ENCODE assay signal across 12 cellular contexts in genomic region chr11:122197055-122197987, GRCh38.
DNase-seq lines count a peak whose midpoint lies in the region; ATAC-seq, FAIRE-seq and TF ChIP-seq lines count a peak whose summit lies in the region.
"Had no signal": no experiment of that assay in that cellular context is flagged by ENCODE, and none has a peak within 500 bp of the region (broad histone marks: within the 10 kb centered on the region; RNA-seq: fewer than 3 reads in every experiment).

No MANE protein-coding gene starts in this region.

- ATAC-seq in stimulated activated naive CD8-positive, alpha-beta T cell treated with anti-CD3 and anti-CD28 coated beads, Interleukin-15, amount 100 ng/mL, for 72 hours = no peak
- ATAC-seq in GM18498 (IDR thresholded peaks at IDR 0.05; ENCODE audit: unreplicated experiment) = no peak
- ATAC-seq: activated CD8-positive, alpha-beta memory T cell treated with anti-CD3 and anti-CD28 coated beads, Interleukin-2, amount 10 ng/mL, durations not matched to agents 7 days and 5 days had no signal

- H3K27me3 ChIP-seq in keratinocyte (ENCODE audit: control insufficient read depth, extremely low read depth, insufficient read depth, low read length) = no peaks in the 10 kb centered on the region

- no peak overlapping the region for H3K9ac ChIP-seq in keratinocyte (ENCODE audit: control insufficient read depth, extremely low read depth, insufficient read depth, low read length)

- no peak overlapping the region for H3K27ac Mint-ChIP-seq in stimulated activated naive CD8-positive, alpha-beta T cell treated with anti-CD3 and anti-CD28 coated beads, Interleukin-15, amount 100 ng/mL, for 72 hours
- H3K27ac Mint-ChIP-seq: activated CD8-positive, alpha-beta memory T cell treated with anti-CD3 and anti-CD28 coated beads, Interleukin-2, amount 10 ng/mL, durations not matched to agents 7 days and 5 days; nephron had no signal

- dilution Hi-C loops in keratinocyte (cut with MboI; ENCODE audit: extremely low pct_ligation_motif_present, low sequenced_read_pairs) = no loop called here

- TF ChIP-seq CTCF in keratinocyte (optimal IDR thresholded peaks at IDR 0.05 in 1 of 3, IDR thresholded peaks at IDR 0.05 in 1 of 3, conservative IDR thresholded peaks at IDR 0.05 in 1 of 3; ENCODE audit: extremely low read depth in 1 of 3, insufficient read depth in 2 of 3, low read length in 3 of 3) = no peak

- peak; percentile 97 for FAIRE-seq in keratinocyte (lab: Jason Lieb, UNC)

- H3K4me1 ChIP-seq in keratinocyte (ENCODE audit: control insufficient read depth, extremely low read depth, insufficient read depth, low read length) = peaks cover 59% of the 10 kb centered on the region

- no peaks in the 10 kb centered on the region for H4K20me1 ChIP-seq in keratinocyte (ENCODE audit: control insufficient read depth, extremely low read depth, insufficient read depth, low read length)

- no peaks in the 10 kb centered on the region for H3K9me1 ChIP-seq in keratinocyte (ENCODE audit: control insufficient read depth, extremely low read depth, insufficient read depth, low read length)

- H3K27ac ChIP-seq in keratinocyte (ENCODE audit: control insufficient read depth, insufficient read depth, low read length) = peak overlapping the region; percentile 79

- H3K79me2 ChIP-seq in keratinocyte (ENCODE audit: control insufficient read depth, insufficient read depth, low read length) = peaks cover 32% of the 10 kb centered on the region

- H3K27me3 Mint-ChIP-seq in stimulated activated naive CD8-positive, alpha-beta T cell treated with anti-CD3 and anti-CD28 coated beads, Interleukin-15, amount 100 ng/mL, for 72 hours = peaks cover 19% of the 10 kb centered on the region

- no peak overlapping the region for H2AFZ ChIP-seq in keratinocyte (ENCODE audit: control insufficient read depth, low read length)

- DNase-seq in A172 (ENCODE audit: low spot score) = peak; percentile 96
- DNase-seq in HS-27A (ENCODE audit: low read depth) = peak; percentile 99
- peak; percentile 97 for DNase-seq in astrocyte of the hippocampus (ENCODE audit: low read depth, low spot score)
- DNase-seq in keratinocyte (ENCODE audit: low read depth, low spot score) = peak; percentile 81
- no peak for DNase-seq in NCI-H2081 treated with DMSO at 0.1 percent for 48 hours (lab: John Stamatoyannopoulos, UW)
- no peak for DNase-seq in stimulated activated naive CD8-positive, alpha-beta T cell treated with anti-CD3 and anti-CD28 coated beads, Interleukin-15, amount 100 ng/mL, for 72 hours
- no peak for DNase-seq in NCI-H2196 (lab: John Stamatoyannopoulos, UW; ENCODE audit: unreplicated experiment)
- DNase-seq: activated CD8-positive, alpha-beta memory T cell treated with anti-CD3 and anti-CD28 coated beads, Interleukin-2, amount 10 ng/mL, durations not matched to agents 7 days and 5 days; MM.1S; SHP77 treated with DMSO at 0.1 percent for 48 hours had no signal

- H3K4me3 ChIP-seq in keratinocyte (ENCODE audit: control insufficient read depth in 2 of 3, extremely low read depth in 1 of 3, insufficient read depth in 2 of 3, low read depth in 1 of 3, low read length in 3 of 3) = no peak overlapping the region

- no peaks in the 10 kb centered on the region for H3K36me3 ChIP-seq in keratinocyte (ENCODE audit: control insufficient read depth in 2 of 2, extremely low read depth in 1 of 2, insufficient read depth in 2 of 2, low read length in 2 of 2)

- no peak overlapping the region for H3K4me3 Mint-ChIP-seq in stimulated activated naive CD8-positive, alpha-beta T cell treated with anti-CD3 and anti-CD28 coated beads, Interleukin-15, amount 100 ng/mL, for 72 hours
- H3K4me3 Mint-ChIP-seq: activated CD8-positive, alpha-beta memory T cell treated with anti-CD3 and anti-CD28 coated beads, Interleukin-2, amount 10 ng/mL, durations not matched to agents 7 days and 5 days; nephron had no signal

- no peaks in the 10 kb centered on the region for H3K4me1 Mint-ChIP-seq in stimulated activated naive CD8-positive, alpha-beta T cell treated with anti-CD3 and anti-CD28 coated beads, Interleukin-15, amount 100 ng/mL, for 72 hours
- H3K4me1 Mint-ChIP-seq: activated CD8-positive, alpha-beta memory T cell treated with anti-CD3 and anti-CD28 coated beads, Interleukin-2, amount 10 ng/mL, durations not matched to agents 7 days and 5 days had no signal

- no peaks in the 10 kb centered on the region for H3K9me3 Mint-ChIP-seq in stimulated activated naive CD8-positive, alpha-beta T cell treated with anti-CD3 and anti-CD28 coated beads, Interleukin-15, amount 100 ng/mL, for 72 hours
- H3K9me3 Mint-ChIP-seq: nephron had no signal

- no peaks in the 10 kb centered on the region for H3K9me3 ChIP-seq in keratinocyte (ENCODE audit: control insufficient read depth, low read depth, low read length)

- peak overlapping the region; percentile 41 for H3K4me2 ChIP-seq in keratinocyte (ENCODE audit: control insufficient read depth, extremely low read depth, insufficient read depth, low read depth, low read length)

Comparison
In these comparisons a context has a peak if more than half of its experiments do, and no peak if none do; other contexts are left out.
1. DNase-seq: peak in A172 (single experiment), HS-27A (single experiment), astrocyte of the hippocampus (single experiment) and keratinocyte (single experiment); none in NCI-H2081 treated with DMSO at 0.1 percent for 48 hours (single experiment), stimulated activated naive CD8-positive, alpha-beta T cell treated with anti-CD3 and anti-CD28 coated beads, Interleukin-15, amount 100 ng/mL, for 72 hours (0 of 2) and NCI-H2196 (single experiment).